Comparison of ENCODE assay signal across 1 cellular context in genomic region chr14:23307146-23307447, GRCh38.
TF ChIP-seq lines count a peak whose summit lies in the region.

No MANE protein-coding gene starts in this region.

TF ChIP-seq in K562, 482 proteins besides CTCF, POLR2A, EP300 and RAD21:
- no peak for TF ChIP-seq ZNF584 (CRISPR knock-in tag; IDR thresholded peaks at IDR 0.05; ENCODE audit: low read depth)
- TF ChIP-seq NR1H2 (CRISPR knock-in tag; IDR thresholded peaks at IDR 0.05) = no peak
- no peak for TF ChIP-seq GTF3C2 (IDR thresholded peaks at IDR 0.05; ENCODE audit: borderline replicate concordance, extremely low read depth, insufficient read length)
- TF ChIP-seq TEAD4 (IDR thresholded peaks at IDR 0.05; ENCODE audit: low read length) = no peak
- TF ChIP-seq TEAD4 (CRISPR knock-in tag; IDR thresholded peaks at IDR 0.05; ENCODE audit: borderline replicate concordance) = 0 out of 2 replicates have a peak, but pooled peaks have one; percentile 56
- no peak for TF ChIP-seq ARID3B (CRISPR knock-in tag; IDR thresholded peaks at IDR 0.05; ENCODE audit: borderline replicate concordance)
- peak; percentile 4 for TF ChIP-seq HNRNPLL (IDR thresholded peaks at IDR 0.05; ENCODE audit: low read depth, low read length, poor library complexity, severe bottlenecking)
- TF ChIP-seq SMARCC2 (IDR thresholded peaks at IDR 0.05; ENCODE audit: low read depth) = 0 out of 2 replicates have a peak, but pooled peaks have one; percentile 4
- no peak for TF ChIP-seq PHF20 (IDR thresholded peaks at IDR 0.05; ENCODE audit: partially characterized antibody)
